Comparison of ENCODE assay signal across 1 cellular context in genomic region chr19:46616631-46617322, GRCh38.
TF ChIP-seq lines count a peak whose summit lies in the region.

No MANE protein-coding gene starts in this region.

TF ChIP-seq in GM12878, 131 proteins besides CTCF, POLR2A, EP300 and RAD21 (continued from another document):
- TF ChIP-seq RUNX3 (IDR thresholded peaks at IDR 0.05; ENCODE audit: low read length) (peak; percentile 93), TCF3 (IDR thresholded peaks at IDR 0.05; ENCODE audit: borderline replicate concordance, insufficient read depth, low read depth, low read length) (peak; percentile 78; the same call in 1 of the 2 replicates), CBX5 (IDR thresholded peaks at IDR 0.05; ENCODE audit: low read depth) (no peak), GABPA (IDR thresholded peaks at IDR 0.05; ENCODE audit: low read depth) (no peak), FOXK2 (IDR thresholded peaks at IDR 0.05) (no peak)
